ENCODE assay signal across 8 cellular contexts in genomic region chr17:1628856-1629646, GRCh38. TPM values are rescaled to one million over a fixed set of nuclear protein-coding genes. Genes with fewer than 3 reads are reported as not detected.
A peak's percentile ranks its signal among the peaks of the same experiment; 100 is the strongest.
DNase-seq lines count a peak whose midpoint lies in the region; TF ChIP-seq lines count a peak whose summit lies in the region.

No MANE protein-coding gene starts in this region.

- peaks cover 17% of the 10 kb centered on the region for H3K4me1 Mint-ChIP-seq in endodermal cell

- peak; percentile 92 for DNase-seq in COLO668 (lab: John Stamatoyannopoulos, UW; ENCODE audit: unreplicated experiment)
- peak; percentile 99 for DNase-seq in GM20000 (ENCODE audit: low spot score)
- DNase-seq in NOMO-1 treated with dmso at 0.1 percent for 144 hours (lab: John Stamatoyannopoulos, UW; ENCODE audit: unreplicated experiment): peak; percentile 84
- peak; percentile 74 for DNase-seq in activated CD8-positive, alpha-beta memory T cell treated with anti-CD3 and anti-CD28 coated beads, Interleukin-2, amount 50 U/mL, for 24 hours (ENCODE audit: extremely low read depth)
- DNase-seq in endodermal cell: peak; percentile 100
- peak; percentile 82 for DNase-seq in stimulated activated CD8-positive, alpha-beta memory T cell treated with anti-CD3 and anti-CD28 coated beads, Interleukin-15, amount 100 ng/mL, for 1 hour (ENCODE audit: low read depth)

- WGBS in endodermal cell (ENCODE audit: insufficient coverage in 1 of 2, insufficient read length in 1 of 2), 2 experiments: 0 to 2% methylated on average over 29 to 84 of the region's 84 CpGs
- WGBS in mesodermal cell (ENCODE audit: insufficient coverage in 2 of 2), 2 experiments: 0 to 1% methylated on average over 60 to 66 of the region's 84 CpGs

- peak overlapping the region; percentile 87 for H3K27ac ChIP-seq in HUES48 (ENCODE audit: low read depth, low read length)
- peak overlapping the region; percentile 95 for H3K27ac ChIP-seq in endodermal cell (ENCODE audit: low read depth, low read length)
- H3K27ac ChIP-seq in mesodermal cell (ENCODE audit: low read depth, low read length, severe bottlenecking): peak overlapping the region; percentile 94

- H3K4me1 ChIP-seq in HUES48 (ENCODE audit: control insufficient read depth, insufficient read depth, low read length): peaks cover 4% of the 10 kb centered on the region; the same call in 1 of the 2 replicates
- H3K4me1 ChIP-seq in endodermal cell (ENCODE audit: control insufficient read depth, insufficient read depth, low read length): no peaks in the 10 kb centered on the region
- H3K4me1 ChIP-seq in mesodermal cell (ENCODE audit: control insufficient read depth, insufficient read depth, low read length, poor library complexity, severe bottlenecking): peaks cover 26% of the 10 kb centered on the region

- H3K9ac ChIP-seq in HUES48 (ENCODE audit: low read depth, low read length) (peak overlapping the region; percentile 77; the same call in 1 of the 2 replicates), endodermal cell (ENCODE audit: extremely low read depth, low read length, poor library complexity, severe bottlenecking) (peak overlapping the region; percentile 66)

- no peaks in the 10 kb centered on the region for H3K36me3 Mint-ChIP-seq in endodermal cell (ENCODE audit: low read depth)

- peak overlapping the region; percentile 68 for H3K4me3 ChIP-seq in HUES48 (ENCODE audit: low read depth, low read length)
- H3K4me3 ChIP-seq in endodermal cell (ENCODE audit: low read length): peak overlapping the region; percentile 76
- H3K4me3 ChIP-seq in mesodermal cell (ENCODE audit: extremely low read depth, insufficient read depth, low read length, poor library complexity, severe bottlenecking): peak overlapping the region; percentile 60

- H3K9me3 Mint-ChIP-seq in endodermal cell: no peaks in the 10 kb centered on the region

- H3K36me3 ChIP-seq in HUES48 (ENCODE audit: control insufficient read depth, insufficient read depth, low read length): no peaks in the 10 kb centered on the region
- no peaks in the 10 kb centered on the region for H3K36me3 ChIP-seq in endodermal cell (ENCODE audit: control insufficient read depth, insufficient read depth, low read length)
- H3K36me3 ChIP-seq in mesodermal cell (ENCODE audit: control insufficient read depth, insufficient read depth, low read length): peaks cover 4% of the 10 kb centered on the region

- no peaks in the 10 kb centered on the region for H3K27me3 ChIP-seq in HUES48 (ENCODE audit: control insufficient read depth, insufficient read depth, low read length)
- peaks cover 24% of the 10 kb centered on the region for H3K27me3 ChIP-seq in endodermal cell (ENCODE audit: control insufficient read depth, insufficient read depth, low read length, poor library complexity, severe bottlenecking)

- TF ChIP-seq CTCF in GM20000 (IDR thresholded peaks at IDR 0.05; ENCODE audit: extremely low read depth, missing control alignments): peak; percentile 37
- TF ChIP-seq CTCF in endodermal cell (conservative IDR thresholded peaks at IDR 0.05): peak; percentile 62

- H3K27me3 Mint-ChIP-seq in endodermal cell (ENCODE audit: insufficient read depth): peaks cover 32% of the 10 kb centered on the region

- H3K27ac Mint-ChIP-seq in endodermal cell: peak overlapping the region; percentile 92

- H3K4me3 Mint-ChIP-seq in endodermal cell: peak overlapping the region; percentile 79

- H3K9me3 ChIP-seq in HUES48 (ENCODE audit: control insufficient read depth, insufficient read depth, low read length): no peaks in the 10 kb centered on the region
- H3K9me3 ChIP-seq in endodermal cell (ENCODE audit: control insufficient read depth, low read length): no peaks in the 10 kb centered on the region
- no peaks in the 10 kb centered on the region for H3K9me3 ChIP-seq in mesodermal cell (ENCODE audit: control insufficient read depth, low read length)

RNA-seq across cellular contexts. Expression of gene SLC43A2, which starts 0.4 kb away (rescaled TPM):
- 10 to 100 TPM; 14.0 to 18.6 TPM for total RNA-seq in endodermal cell
- polyA plus RNA-seq in endodermal cell (2013, experiment 1 of 2): 11.6 TPM
- 10.1 TPM for polyA plus RNA-seq in endodermal cell (2013, experiment 2 of 2)
- 12.5 TPM for polyA plus RNA-seq in mesodermal cell (2013, experiment 1 of 2)
- polyA plus RNA-seq in mesodermal cell (2013, experiment 2 of 2): 11.2 TPM

RNA-seq across cellular contexts. Expression of gene SCARF1, which starts 16.5 kb away (rescaled TPM):
- under 1 TPM; 0.75 to 0.89 TPM for total RNA-seq in endodermal cell
- polyA plus RNA-seq in endodermal cell (2013, experiment 1 of 2): 0.96 TPM
- polyA plus RNA-seq in endodermal cell (2013, experiment 2 of 2): 1.2 TPM
- polyA plus RNA-seq in mesodermal cell (2013, experiment 1 of 2): 22.6 TPM
- 14.6 TPM for polyA plus RNA-seq in mesodermal cell (2013, experiment 2 of 2)

RNA-seq across cellular contexts. Expression of gene RILP, which starts 20.6 kb away (rescaled TPM):
- 1 to 10 TPM; 1.1 to 3.1 TPM for total RNA-seq in endodermal cell
- 3.6 TPM for polyA plus RNA-seq in endodermal cell (2013, experiment 1 of 2)
- polyA plus RNA-seq in endodermal cell (2013, experiment 2 of 2): 2.6 TPM
- polyA plus RNA-seq in mesodermal cell (2013, experiment 1 of 2): 10.7 TPM
- 7.9 TPM for polyA plus RNA-seq in mesodermal cell (2013, experiment 2 of 2)

RNA-seq across cellular contexts. Expression of gene PRPF8, which starts 55.6 kb away (rescaled TPM):
- 100 to 1,000 TPM; 298 to 375 TPM for total RNA-seq in endodermal cell
- polyA plus RNA-seq in endodermal cell (2013, experiment 1 of 2): 230 TPM
- 223 TPM for polyA plus RNA-seq in endodermal cell (2013, experiment 2 of 2)
- polyA plus RNA-seq in mesodermal cell (2013, experiment 1 of 2): 225 TPM
- polyA plus RNA-seq in mesodermal cell (2013, experiment 2 of 2): 184 TPM

Comparison
In these comparisons a context has a peak if more than half of its experiments do, and no peak if none do; other contexts are left out.
1. Peak in every context shown above with its lines: DNase-seq, H3K4me3 ChIP-seq and H3K27ac ChIP-seq.